In genomic region chr4:53925050-53925605, GRCh38 we compare ENCODE assay signal across 22 cellular contexts.
"Had no signal": no experiment of that assay in that cellular context is flagged by ENCODE, and none has a peak within 500 bp of the region (broad histone marks: within the 10 kb centered on the region; RNA-seq: fewer than 3 reads in every experiment).

No MANE protein-coding gene starts in this region.

- DNase-seq: activated CD4-positive, alpha-beta T cell treated with anti-CD3 and anti-CD28 coated beads, Interleukin-2, amount 10 ng/mL, durations not matched to agents 7 days and 5 days; activated CD8-positive, alpha-beta memory T cell treated with anti-CD3 and anti-CD28 coated beads, Interleukin-2, amount 50 U/mL, for 4 hours; activated effector memory CD4-positive, alpha-beta T cell treated with Interleukin-2 at 50 U/mL for 16 hours; activated naive CD4-positive, alpha-beta T cell treated with anti-CD3 and anti-CD28 coated beads, Interleukin-2, amount 50 U/mL, for 16 hours; activated T-cell treated with anti-CD3 and anti-CD28 coated beads, Interleukin-2, amount 50 U/mL, for 48 hours; aorta; brain microvascular endothelial cell; effector CD4-positive, alpha-beta T cell; foreskin fibroblast; lower lobe of right lung; occipital lobe; retina; T-helper 1 cell; T-helper 9 cell; transverse colon had no signal

- H3K4me3 ChIP-seq: hepatocyte, lower lobe of right lung, suprapubic skin, transverse colon, vagina had no signal

- H3K4me2 ChIP-seq: hepatocyte had no signal

- H3K27ac Mint-ChIP-seq: activated CD4-positive, alpha-beta T cell treated with anti-CD3 and anti-CD28 coated beads, Interleukin-2, amount 10 ng/mL, durations not matched to agents 7 days and 5 days; mesothelial cell of epicardium; stimulated activated naive CD8-positive, alpha-beta T cell treated with anti-CD3 and anti-CD28 coated beads, Interleukin-15, Interleukin-2, amounts not matched to agents 100 ng/mL and 50 ng/mL, for 24 hours had no signal

- H3K4me1 ChIP-seq: lower lobe of right lung, transverse colon had no signal

- H3K4me3 Mint-ChIP-seq: activated CD4-positive, alpha-beta T cell treated with anti-CD3 and anti-CD28 coated beads, Interleukin-2, amount 10 ng/mL, durations not matched to agents 7 days and 5 days; mesothelial cell of epicardium; nephron; stimulated activated naive CD8-positive, alpha-beta T cell treated with anti-CD3 and anti-CD28 coated beads, Interleukin-15, Interleukin-2, amounts not matched to agents 100 ng/mL and 50 ng/mL, for 24 hours had no signal

- H3K9me3 Mint-ChIP-seq: activated CD4-positive, alpha-beta T cell treated with anti-CD3 and anti-CD28 coated beads, Interleukin-2, amount 10 ng/mL, durations not matched to agents 7 days and 5 days; mesothelial cell of epicardium; nephron; stimulated activated naive CD8-positive, alpha-beta T cell treated with anti-CD3 and anti-CD28 coated beads, Interleukin-15, Interleukin-2, amounts not matched to agents 100 ng/mL and 50 ng/mL, for 24 hours had no signal

- ATAC-seq: activated CD4-positive, CD25-positive, alpha-beta regulatory T cell treated with anti-CD3 and anti-CD28 coated beads, Interleukin-2, amount 50 U/mL, for 24 hours; lower lobe of right lung had no signal

- H3K4me1 Mint-ChIP-seq: activated CD4-positive, alpha-beta T cell treated with anti-CD3 and anti-CD28 coated beads, Interleukin-2, amount 10 ng/mL, durations not matched to agents 7 days and 5 days; nephron had no signal

- H3K9me3 ChIP-seq: lower lobe of right lung, suprapubic skin, transverse colon, vagina had no signal

- H3K79me2 ChIP-seq: hepatocyte had no signal

- H3K27me3 ChIP-seq: brain microvascular endothelial cell, hepatocyte, suprapubic skin, vagina had no signal

- H3K27ac ChIP-seq: brain microvascular endothelial cell, hepatocyte, lower lobe of right lung, suprapubic skin, transverse colon, vagina had no signal

- H3K36me3 ChIP-seq: brain microvascular endothelial cell, lower lobe of right lung, suprapubic skin, transverse colon, vagina had no signal

- H3K36me3 Mint-ChIP-seq: mesothelial cell of epicardium had no signal
